In genomic region chr14:103110681-103111296, GRCh38 we compare ENCODE assay signal across 1 cellular context.
A peak's percentile ranks its signal among the peaks of the same experiment; 100 is the strongest.
TF ChIP-seq lines count a peak whose summit lies in the region.

No MANE protein-coding gene starts in this region.

TF ChIP-seq in GM12878, 131 proteins besides CTCF, POLR2A, EP300 and RAD21:
- TF ChIP-seq SRF (IDR thresholded peaks at IDR 0.05; ENCODE audit: low read depth in 2 of 2, low read length in 2 of 2) (no peak), NFIC (IDR thresholded peaks at IDR 0.05; ENCODE audit: low read depth, low read length) (no peak), YY1 (IDR thresholded peaks at IDR 0.05; ENCODE audit: low read depth, low read length) (0 out of 2 replicates have a peak, but pooled peaks have one; percentile 26), IRF5 (IDR thresholded peaks at IDR 0.05; ENCODE audit: borderline replicate concordance) (no peak), RCOR1 (conservative IDR thresholded peaks at IDR 0.05; ENCODE audit: low read depth, low read length) (0 out of 2 replicates have a peak, but pooled peaks have one; percentile 17), SREBF2 (IDR thresholded peaks at IDR 0.05; ENCODE audit: low read length) (no peak)
TF ChIP-seq in GM12878: peak in this region for 2.
